25 cellular contexts compared by ENCODE assay signal in genomic region chr2:241726459-241726858, GRCh38. TPM values are rescaled to one million over a fixed set of nuclear protein-coding genes. Genes with fewer than 3 reads are reported as not detected.
"Had no signal": no experiment of that assay in that cellular context is flagged by ENCODE, and none has a peak within 500 bp of the region (broad histone marks: within the 10 kb centered on the region; RNA-seq: fewer than 3 reads in every experiment).

No MANE protein-coding gene starts in this region.

- H3K4me3 Mint-ChIP-seq: activated CD4-positive, alpha-beta T cell treated with anti-CD3 and anti-CD28 coated beads, Interleukin-2, amount 10 ng/mL, durations not matched to agents 7 days and 5 days; activated CD8-positive, alpha-beta T cell treated with anti-CD3 and anti-CD28 coated beads, Interleukin-2, amount 10 ng/mL, durations not matched to agents 7 days and 5 days; activated naive CD4-positive, alpha-beta T cell treated with anti-CD3 and anti-CD28 coated beads, Interleukin-2, amount 50 U/mL, for 24 hours; memory B cell; stimulated activated naive B cell treated with anti-CD40 and anti-IgM and Interleukin-4, amounts not matched to agents 10 μg/mL and 1 μg/mL and 100 μg/mL, for 72 hours had no signal

- H3K4me1 ChIP-seq: ascending aorta, foreskin keratinocyte, transverse colon, vagina had no signal

- H3K9me3 ChIP-seq: ascending aorta, transverse colon, vagina had no signal

- H3K4me3 ChIP-seq: ascending aorta, transverse colon, vagina had no signal

- H3K27ac Mint-ChIP-seq: activated CD4-positive, alpha-beta T cell treated with anti-CD3 and anti-CD28 coated beads, Interleukin-2, amount 10 ng/mL, durations not matched to agents 7 days and 5 days; activated CD8-positive, alpha-beta T cell treated with anti-CD3 and anti-CD28 coated beads, Interleukin-2, amount 10 ng/mL, durations not matched to agents 7 days and 5 days; activated naive CD4-positive, alpha-beta T cell treated with anti-CD3 and anti-CD28 coated beads, Interleukin-2, amount 50 U/mL, for 24 hours; stimulated activated naive B cell treated with anti-CD40 and anti-IgM and Interleukin-4, amounts not matched to agents 10 μg/mL and 1 μg/mL and 100 μg/mL, for 72 hours had no signal

- H3K27me3 Mint-ChIP-seq: activated CD4-positive, alpha-beta T cell treated with anti-CD3 and anti-CD28 coated beads, Interleukin-2, amount 10 ng/mL, durations not matched to agents 7 days and 5 days; activated naive CD4-positive, alpha-beta T cell treated with anti-CD3 and anti-CD28 coated beads, Interleukin-2, amount 50 U/mL, for 24 hours; memory B cell; stimulated activated naive B cell treated with anti-CD40 and anti-IgM and Interleukin-4, amounts not matched to agents 10 μg/mL and 1 μg/mL and 100 μg/mL, for 72 hours had no signal

- H3K27ac ChIP-seq: ascending aorta, foreskin keratinocyte, transverse colon, vagina, WERI-Rb-1 had no signal

- DNase-seq: activated CD4-positive, alpha-beta T cell treated with anti-CD3 and anti-CD28 coated beads, Interleukin-2, amount 10 ng/mL, durations not matched to agents 7 days and 5 days; activated CD4-positive, CD25-positive, alpha-beta regulatory T cell treated with anti-CD3 and anti-CD28 coated beads, Interleukin-2, amount 50 U/mL, for 72 hours; activated CD8-positive, alpha-beta T cell treated with anti-CD3 and anti-CD28 coated beads, Interleukin-2, amount 10 ng/mL, durations not matched to agents 7 days and 5 days; activated gamma-delta T cell treated with Interleukin-2 at 50 U/mL for 16 hours; activated T-cell treated with anti-CD3 and anti-CD28 coated beads, Interleukin-2, amount 50 U/mL, for 1 hour; central memory CD4-positive, alpha-beta T cell; dermis blood vessel endothelial cell; effector CD8-positive, alpha-beta T cell; erythroblast; foreskin keratinocyte; glutamatergic neuron; hippocampal formation; occipital lobe; stimulated activated CD4-positive, alpha-beta T cell treated with anti-CD3 and anti-CD28 coated beads, Interleukin-2, amount 100 ng/mL, for 48 hours; stimulated activated CD8-positive, alpha-beta memory T cell treated with anti-CD3 and anti-CD28 coated beads, Interleukin-4, amount 100 ng/mL, for 48 hours; stimulated activated naive B cell treated with anti-CD40 and anti-IgM and Interleukin-4, amounts not matched to agents 10 μg/mL and 1 μg/mL and 100 μg/mL, for 72 hours; transverse colon; WERI-Rb-1 had no signal

- H3K27me3 ChIP-seq: ascending aorta, foreskin keratinocyte, transverse colon, vagina had no signal

- H3K9me3 Mint-ChIP-seq: activated naive CD4-positive, alpha-beta T cell treated with anti-CD3 and anti-CD28 coated beads, Interleukin-2, amount 50 U/mL, for 24 hours; memory B cell had no signal

- ATAC-seq: activated CD8-positive, alpha-beta T cell treated with anti-CD3 and anti-CD28 coated beads, Interleukin-2, amount 10 ng/mL, durations not matched to agents 7 days and 5 days; foreskin keratinocyte; sciatic nerve; stimulated activated naive B cell treated with anti-CD40 and anti-IgM and Interleukin-4, amounts not matched to agents 10 μg/mL and 1 μg/mL and 100 μg/mL, for 72 hours had no signal

RNA-seq across cellular contexts. Expression of gene GAL3ST2, which starts 50.2 kb away (rescaled TPM):
- total RNA-seq: activated CD4-positive, alpha-beta T cell treated with anti-CD3 and anti-CD28 coated beads, Interleukin-2, amount 10 ng/mL, durations not matched to agents 7 days and 5 days; ascending aorta; dermis blood vessel endothelial cell; foreskin keratinocyte; myocyte; sciatic nerve had no signal
- polyA plus RNA-seq: foreskin keratinocyte, neural cell had no signal
